Comparison of ENCODE assay signal across 1 cellular context in the genomic region with DNA sequence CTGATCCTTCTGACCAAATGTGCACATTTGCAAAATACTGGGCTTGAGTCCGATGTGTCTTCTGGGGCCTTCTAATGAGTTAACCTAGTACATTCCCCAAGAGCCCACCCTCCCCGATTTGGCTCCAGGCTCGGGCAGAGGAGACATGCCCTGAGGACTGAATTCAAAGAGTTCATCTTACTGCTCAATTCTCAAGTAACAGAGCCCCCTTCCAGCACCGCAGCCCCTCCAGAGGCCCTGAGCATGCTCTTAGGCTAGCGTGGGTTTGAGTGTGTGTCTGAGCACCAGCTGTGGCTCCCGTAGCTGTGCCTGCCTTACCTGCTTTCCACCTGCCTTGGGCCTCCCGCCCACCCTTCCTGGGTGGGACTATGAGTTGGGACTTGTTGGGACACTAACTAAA.
TF ChIP-seq lines count a peak whose summit lies in the region.

No MANE protein-coding gene starts in this region.

TF ChIP-seq in GM23338, 12 proteins besides CTCF, POLR2A, EP300 and RAD21:
- TF ChIP-seq, protein P1, sequence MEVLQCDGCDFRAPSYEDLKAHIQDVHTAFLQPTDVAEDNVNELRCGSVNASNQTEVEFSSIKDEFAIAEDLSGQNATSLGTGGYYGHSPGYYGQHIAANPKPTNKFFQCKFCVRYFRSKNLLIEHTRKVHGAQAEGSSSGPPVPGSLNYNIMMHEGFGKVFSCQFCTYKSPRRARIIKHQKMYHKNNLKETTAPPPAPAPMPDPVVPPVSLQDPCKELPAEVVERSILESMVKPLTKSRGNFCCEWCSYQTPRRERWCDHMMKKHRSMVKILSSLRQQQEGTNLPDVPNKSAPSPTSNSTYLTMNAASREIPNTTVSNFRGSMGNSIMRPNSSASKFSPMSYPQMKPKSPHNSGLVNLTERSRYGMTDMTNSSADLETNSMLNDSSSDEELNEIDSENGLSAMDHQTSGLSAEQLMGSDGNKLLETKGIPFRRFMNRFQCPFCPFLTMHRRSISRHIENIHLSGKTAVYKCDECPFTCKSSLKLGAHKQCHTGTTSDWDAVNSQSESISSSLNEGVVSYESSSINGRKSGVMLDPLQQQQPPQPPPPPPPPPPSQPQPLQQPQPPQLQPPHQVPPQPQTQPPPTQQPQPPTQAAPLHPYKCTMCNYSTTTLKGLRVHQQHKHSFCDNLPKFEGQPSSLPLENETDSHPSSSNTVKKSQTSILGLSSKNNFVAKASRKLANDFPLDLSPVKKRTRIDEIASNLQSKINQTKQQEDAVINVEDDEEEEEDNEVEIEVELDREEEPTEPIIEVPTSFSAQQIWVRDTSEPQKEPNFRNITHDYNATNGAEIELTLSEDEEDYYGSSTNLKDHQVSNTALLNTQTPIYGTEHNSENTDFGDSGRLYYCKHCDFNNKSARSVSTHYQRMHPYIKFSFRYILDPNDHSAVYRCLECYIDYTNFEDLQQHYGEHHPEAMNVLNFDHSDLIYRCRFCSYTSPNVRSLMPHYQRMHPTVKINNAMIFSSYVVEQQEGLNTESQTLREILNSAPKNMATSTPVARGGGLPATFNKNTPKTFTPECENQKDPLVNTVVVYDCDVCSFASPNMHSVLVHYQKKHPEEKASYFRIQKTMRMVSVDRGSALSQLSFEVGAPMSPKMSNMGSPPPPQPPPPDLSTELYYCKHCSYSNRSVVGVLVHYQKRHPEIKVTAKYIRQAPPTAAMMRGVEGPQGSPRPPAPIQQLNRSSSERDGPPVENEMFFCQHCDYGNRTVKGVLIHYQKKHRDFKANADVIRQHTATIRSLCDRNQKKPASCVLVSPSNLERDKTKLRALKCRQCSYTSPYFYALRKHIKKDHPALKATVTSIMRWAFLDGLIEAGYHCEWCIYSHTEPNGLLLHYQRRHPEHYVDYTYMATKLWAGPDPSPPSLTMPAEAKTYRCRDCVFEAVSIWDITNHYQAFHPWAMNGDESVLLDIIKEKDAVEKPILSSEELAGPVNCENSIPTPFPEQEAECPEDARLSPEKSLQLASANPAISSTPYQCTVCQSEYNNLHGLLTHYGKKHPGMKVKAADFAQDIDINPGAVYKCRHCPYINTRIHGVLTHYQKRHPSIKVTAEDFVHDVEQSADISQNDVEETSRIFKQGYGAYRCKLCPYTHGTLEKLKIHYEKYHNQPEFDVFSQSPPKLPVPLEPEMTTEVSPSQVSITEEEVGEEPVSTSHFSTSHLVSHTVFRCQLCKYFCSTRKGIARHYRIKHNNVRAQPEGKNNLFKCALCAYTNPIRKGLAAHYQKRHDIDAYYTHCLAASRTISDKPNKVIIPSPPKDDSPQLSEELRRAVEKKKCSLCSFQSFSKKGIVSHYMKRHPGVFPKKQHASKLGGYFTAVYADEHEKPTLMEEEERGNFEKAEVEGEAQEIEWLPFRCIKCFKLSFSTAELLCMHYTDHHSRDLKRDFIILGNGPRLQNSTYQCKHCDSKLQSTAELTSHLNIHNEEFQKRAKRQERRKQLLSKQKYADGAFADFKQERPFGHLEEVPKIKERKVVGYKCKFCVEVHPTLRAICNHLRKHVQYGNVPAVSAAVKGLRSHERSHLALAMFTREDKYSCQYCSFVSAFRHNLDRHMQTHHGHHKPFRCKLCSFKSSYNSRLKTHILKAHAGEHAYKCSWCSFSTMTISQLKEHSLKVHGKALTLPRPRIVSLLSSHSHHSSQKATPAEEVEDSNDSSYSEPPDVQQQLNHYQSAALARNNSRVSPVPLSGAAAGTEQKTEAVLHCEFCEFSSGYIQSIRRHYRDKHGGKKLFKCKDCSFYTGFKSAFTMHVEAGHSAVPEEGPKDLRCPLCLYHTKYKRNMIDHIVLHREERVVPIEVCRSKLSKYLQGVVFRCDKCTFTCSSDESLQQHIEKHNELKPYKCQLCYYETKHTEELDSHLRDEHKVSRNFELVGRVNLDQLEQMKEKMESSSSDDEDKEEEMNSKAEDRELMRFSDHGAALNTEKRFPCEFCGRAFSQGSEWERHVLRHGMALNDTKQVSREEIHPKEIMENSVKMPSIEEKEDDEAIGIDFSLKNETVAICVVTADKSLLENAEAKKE (CRISPR knock-in tag; IDR thresholded peaks at IDR 0.05) = no peak
- TF ChIP-seq ZNF331 (CRISPR knock-in tag; IDR thresholded peaks at IDR 0.05; ENCODE audit: low read depth) (no peak), CREB1 (CRISPR knock-in tag; IDR thresholded peaks at IDR 0.05; ENCODE audit: low read depth) (no peak), ZNF114 (CRISPR knock-in tag; IDR thresholded peaks at IDR 0.05) (no peak), STAT1 (IDR thresholded peaks at IDR 0.05; ENCODE audit: unreplicated experiment) (no peak), POLR2AphosphoS5 (IDR thresholded peaks at IDR 0.05; ENCODE audit: low read depth) (no peak)
